30 cellular contexts compared by ENCODE assay signal in the genomic region with DNA sequence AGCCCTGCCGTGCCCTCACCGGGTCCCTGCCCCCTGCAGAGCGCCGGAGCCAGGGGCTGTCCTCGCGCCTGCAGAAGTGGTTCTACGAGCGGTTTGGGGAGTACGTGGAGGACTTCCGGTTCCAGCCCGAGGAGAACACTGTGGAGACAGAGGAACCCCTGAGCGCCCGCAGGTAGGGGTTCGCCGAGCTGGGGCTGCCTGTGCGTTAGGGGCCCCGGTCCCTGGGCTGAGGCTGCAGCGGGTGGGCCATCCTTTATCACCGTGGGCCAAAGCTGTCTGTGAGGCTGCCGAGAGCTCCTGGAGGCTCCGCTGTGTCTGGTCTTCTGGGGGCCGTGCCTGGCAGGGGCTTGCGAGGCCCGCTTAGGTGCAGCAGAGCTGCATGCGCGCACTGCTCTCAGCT.
"Had no signal": no experiment of that assay in that cellular context is flagged by ENCODE, and none has a peak within 500 bp of the region (broad histone marks: within the 10 kb centered on the region; RNA-seq: fewer than 3 reads in every experiment).

No MANE protein-coding gene starts in this region.

- H3K27ac ChIP-seq: brain microvascular endothelial cell, Peyer's patch had no signal

- DNase-seq: activated CD4-positive, alpha-beta T cell treated with anti-CD3 and anti-CD28 coated beads, Interleukin-2, amount 10 ng/mL, durations not matched to agents 24 days and 14 days; activated CD4-positive, alpha-beta T cell treated with anti-CD3 and anti-CD28 coated beads, Interleukin-2, amount 50 U/mL, for 4 hours; activated CD8-positive, alpha-beta memory T cell treated with anti-CD3 and anti-CD28 coated beads, Interleukin-2, amount 50 U/mL, for 4 hours; activated effector memory CD4-positive, alpha-beta T cell treated with Interleukin-2 at 50 U/mL for 16 hours; activated naive CD4-positive, alpha-beta T cell treated with anti-CD3 and anti-CD28 coated beads, Interleukin-2, amount 10 ng/mL, durations not matched to agents 7 days and 5 days; activated naive CD8-positive, alpha-beta T cell treated with anti-CD3 and anti-CD28 coated beads, Interleukin-2, amount 50 U/mL, for 24 hours; activated T-cell treated with anti-CD3 and anti-CD28 coated beads for 4 hours; activated T-cell treated with anti-CD3 and anti-CD28 coated beads, Interleukin-2, amount 50 U/mL, for 4 hours; aorta; brain microvascular endothelial cell; Kasumi-1; MG63; NCI-H1048; NCI-H1105 treated with DMSO at 0.1 percent for 48 hours; NCI-H1436; NCI-H1694; NCI-H1930; NCI-H2081 treated with DMSO at 0.1 percent for 48 hours; NCI-H510A; NCI-H526; NCI-H748 treated with DMSO at 0.1 percent for 48 hours; NK-92 treated with Interleukin-12 subunit alpha and Interleukin-12 subunit beta, amount 100 ng/mL, for 24 hours; PC-3; Peyer's patch; RPMI8226; SIG-M5; T-cell; T-helper 2 cell; T-helper 9 cell had no signal

- ATAC-seq: activated naive CD8-positive, alpha-beta T cell treated with anti-CD3 and anti-CD28 coated beads, Interleukin-2, amount 50 U/mL, for 24 hours; activated T-cell treated with anti-CD3 and anti-CD28 coated beads, Interleukin-2, amount 50 U/mL, for 4 hours; PC-3; SK-N-SH treated with all-trans-retinoic acid at 6 μM for 48 hours; T-cell had no signal

- H3K36me3 ChIP-seq: brain microvascular endothelial cell, MG63 had no signal

- H3K9me3 ChIP-seq: MG63, Peyer's patch had no signal

- H3K27me3 ChIP-seq: brain microvascular endothelial cell, MG63, Peyer's patch had no signal

- H3K4me3 ChIP-seq: MG63, Peyer's patch had no signal
